In genomic region chr10:6385683-6386082, GRCh38 we compare ENCODE assay signal across 17 cellular contexts.
A peak's percentile ranks its signal among the peaks of the same experiment; 100 is the strongest.
DNase-seq lines count a peak whose midpoint lies in the region; ATAC-seq and TF ChIP-seq lines count a peak whose summit lies in the region.
"Had no signal": no experiment of that assay in that cellular context is flagged by ENCODE, and none has a peak within 500 bp of the region (broad histone marks: within the 10 kb centered on the region; RNA-seq: fewer than 3 reads in every experiment).

No MANE protein-coding gene starts in this region.

- no peaks in the 10 kb centered on the region for H3K36me3 ChIP-seq in adipocyte (ENCODE audit: control insufficient read depth, insufficient read depth, low read length, severe bottlenecking)

- peak; percentile 54 for DNase-seq in GM03348 (ENCODE audit: low spot score)
- DNase-seq in adipocyte (ENCODE audit: low read depth): peak; percentile 76
- peak; percentile 55 to 75 for DNase-seq in foreskin fibroblast
- DNase-seq in effector CD4-positive, alpha-beta T cell: no peak
- no peak for DNase-seq in effector memory CD8-positive, alpha-beta T cell
- DNase-seq: activated CD4-positive, alpha-beta T cell treated with anti-CD3 and anti-CD28 coated beads, Interleukin-2, amount 50 U/mL, for 48 hours; activated naive CD8-positive, alpha-beta T cell treated with anti-CD3 and anti-CD28 coated beads, Interleukin-2, amount 50 U/mL, for 24 hours; activated T-cell treated with anti-CD3 and anti-CD28 coated beads, Interleukin-2, amount 50 U/mL, for 48 hours; CD4-positive, alpha-beta T cell; hippocampal formation; NCI-H2029 treated with DMSO at 0.1 percent for 48 hours; NCI-H524 treated with DMSO at 0.1 percent for 48 hours; OCI-M1 had no signal

- H3K9me3 Mint-ChIP-seq in stimulated activated memory B cell treated with anti-CD40 and anti-IgM and Interleukin-4, amounts not matched to agents 10 μg/mL and 1 μg/mL and 100 μg/mL, for 72 hours: peaks cover 20% of the 10 kb centered on the region
- peaks cover 8 to 12% of the 10 kb centered on the region in 2 donors for H3K9me3 Mint-ChIP-seq in effector memory CD8-positive, alpha-beta T cell
- H3K9me3 Mint-ChIP-seq: CD4-positive, alpha-beta T cell had no signal

- no peak overlapping the region for H3K4me3 ChIP-seq in adipocyte (ENCODE audit: low read length)
- no peak overlapping the region for H3K4me3 ChIP-seq in foreskin fibroblast (ENCODE audit: low read depth in 1 of 2, low read length in 2 of 2)
- H3K4me3 ChIP-seq: spleen had no signal

- H3K9ac ChIP-seq in adipocyte (ENCODE audit: low read length): no peak overlapping the region

- peaks cover 3% of the 10 kb centered on the region for H3K4me1 ChIP-seq in adipocyte (ENCODE audit: control insufficient read depth, insufficient read depth, low read length)

- no peak for TF ChIP-seq CTCF in foreskin fibroblast (IDR thresholded peaks at IDR 0.05; ENCODE audit: low read depth, low read length)

- ATAC-seq in stimulated activated memory B cell treated with anti-CD40 and anti-IgM and Interleukin-4, amounts not matched to agents 10 μg/mL and 1 μg/mL and 100 μg/mL, for 72 hours: no peak
- ATAC-seq in HG03196 (IDR thresholded peaks at IDR 0.05; ENCODE audit: unreplicated experiment): no peak
- no peak for ATAC-seq in effector memory CD8-positive, alpha-beta T cell (replicated peaks)
- ATAC-seq: activated naive CD8-positive, alpha-beta T cell treated with anti-CD3 and anti-CD28 coated beads, Interleukin-2, amount 50 U/mL, for 24 hours had no signal

- no peak overlapping the region for H3K4me3 Mint-ChIP-seq in stimulated activated memory B cell treated with anti-CD40 and anti-IgM and Interleukin-4, amounts not matched to agents 10 μg/mL and 1 μg/mL and 100 μg/mL, for 72 hours
- no peak overlapping the region for H3K4me3 Mint-ChIP-seq in effector memory CD8-positive, alpha-beta T cell
- H3K4me3 Mint-ChIP-seq: activated naive CD8-positive, alpha-beta T cell treated with anti-CD3 and anti-CD28 coated beads, Interleukin-2, amount 50 U/mL, for 24 hours; CD4-positive, alpha-beta T cell; stimulated activated naive CD8-positive, alpha-beta T cell treated with anti-CD3 and anti-CD28 coated beads, Interleukin-15, Interleukin-2, amounts not matched to agents 100 ng/mL and 50 ng/mL, for 24 hours had no signal

- peaks cover 20% of the 10 kb centered on the region for H3K4me1 Mint-ChIP-seq in stimulated activated memory B cell treated with anti-CD40 and anti-IgM and Interleukin-4, amounts not matched to agents 10 μg/mL and 1 μg/mL and 100 μg/mL, for 72 hours
- H3K4me1 Mint-ChIP-seq in effector memory CD8-positive, alpha-beta T cell (ENCODE audit: low read depth in 2 of 2): peaks cover 0 to 3% of the 10 kb centered on the region in 2 donors

- peaks cover 24% of the 10 kb centered on the region for H3K9me3 ChIP-seq in adipocyte (ENCODE audit: control insufficient read depth, low read length)

- H3K27me3 Mint-ChIP-seq in stimulated activated memory B cell treated with anti-CD40 and anti-IgM and Interleukin-4, amounts not matched to agents 10 μg/mL and 1 μg/mL and 100 μg/mL, for 72 hours: no peaks in the 10 kb centered on the region
- H3K27me3 Mint-ChIP-seq in effector memory CD8-positive, alpha-beta T cell: peaks cover 7 to 8% of the 10 kb centered on the region in 2 donors
- H3K27me3 Mint-ChIP-seq: activated naive CD8-positive, alpha-beta T cell treated with anti-CD3 and anti-CD28 coated beads, Interleukin-2, amount 50 U/mL, for 24 hours; CD4-positive, alpha-beta T cell; stimulated activated naive CD8-positive, alpha-beta T cell treated with anti-CD3 and anti-CD28 coated beads, Interleukin-15, Interleukin-2, amounts not matched to agents 100 ng/mL and 50 ng/mL, for 24 hours had no signal

- H3K27ac Mint-ChIP-seq in stimulated activated memory B cell treated with anti-CD40 and anti-IgM and Interleukin-4, amounts not matched to agents 10 μg/mL and 1 μg/mL and 100 μg/mL, for 72 hours: peak overlapping the region; percentile 57
- H3K27ac Mint-ChIP-seq in effector memory CD8-positive, alpha-beta T cell: no peak overlapping the region
- H3K27ac Mint-ChIP-seq: activated naive CD8-positive, alpha-beta T cell treated with anti-CD3 and anti-CD28 coated beads, Interleukin-2, amount 50 U/mL, for 24 hours; CD4-positive, alpha-beta T cell; stimulated activated naive CD8-positive, alpha-beta T cell treated with anti-CD3 and anti-CD28 coated beads, Interleukin-15, Interleukin-2, amounts not matched to agents 100 ng/mL and 50 ng/mL, for 24 hours had no signal

- peaks cover 18% of the 10 kb centered on the region for H3K36me3 Mint-ChIP-seq in stimulated activated memory B cell treated with anti-CD40 and anti-IgM and Interleukin-4, amounts not matched to agents 10 μg/mL and 1 μg/mL and 100 μg/mL, for 72 hours
- peaks cover 3% of the 10 kb centered on the region for H3K36me3 Mint-ChIP-seq in effector memory CD8-positive, alpha-beta T cell (ENCODE audit: insufficient read depth)

- H3K27me3 ChIP-seq in adipocyte (replicated peaks; ENCODE audit: control insufficient read depth, insufficient read depth, low read length): no peaks in the 10 kb centered on the region
- H3K27me3 ChIP-seq: spleen had no signal

Comparison
In these comparisons a context has a peak if more than half of its experiments do, and no peak if none do; other contexts are left out.
1. DNase-seq: peak in GM03348 (single experiment), adipocyte (single experiment) and foreskin fibroblast (2 of 2); none in effector CD4-positive, alpha-beta T cell (single experiment) and effector memory CD8-positive, alpha-beta T cell (0 of 3).